ENCODE assay signal across 18 cellular contexts in genomic region chr19:43078311-43078710, GRCh38. TPM values are rescaled to one million over a fixed set of nuclear protein-coding genes. Genes with fewer than 3 reads are reported as not detected.
DNase-seq lines count a peak whose midpoint lies in the region; ATAC-seq, FAIRE-seq and TF ChIP-seq lines count a peak whose summit lies in the region.
"Had no signal": no experiment of that assay in that cellular context is flagged by ENCODE, and none has a peak within 500 bp of the region (broad histone marks: within the 10 kb centered on the region; RNA-seq: fewer than 3 reads in every experiment).

No MANE protein-coding gene starts in this region.

- H3K79me1 ChIP-seq in trophoblast cell (ENCODE audit: low read length), result no peaks in the 10 kb centered on the region

- H3K27me3 ChIP-seq in trophoblast cell (ENCODE audit: insufficient read depth, low read length) (no peaks in the 10 kb centered on the region), esophagus muscularis mucosa (no peaks in the 10 kb centered on the region)
- H3K27me3 ChIP-seq: heart left ventricle, suprapubic skin had no signal

- H3K23ac ChIP-seq in trophoblast cell (ENCODE audit: low read length), result no peak overlapping the region

- H3K18ac ChIP-seq in trophoblast cell (ENCODE audit: low read length), result no peak overlapping the region

- no peak overlapping the region for H3K9ac ChIP-seq in trophoblast cell (ENCODE audit: low read length)

- H3K14ac ChIP-seq in trophoblast cell (ENCODE audit: low read length), result no peak overlapping the region

- H3K4ac ChIP-seq in trophoblast cell (ENCODE audit: low read depth, low read length), result no peak overlapping the region

- H3K27ac ChIP-seq in trophoblast cell (ENCODE audit: low read depth, low read length) (no peak overlapping the region), esophagus muscularis mucosa (replicated peaks in 1 of 4) (no peak overlapping the region)
- H3K27ac ChIP-seq: heart left ventricle, suprapubic skin, WERI-Rb-1 had no signal

- peak; percentile 100 for FAIRE-seq in G401.6 (lab: Jason Lieb, UNC)
- no peak for FAIRE-seq in GM19239 (lab: Jason Lieb, UNC)

- no peak for TF ChIP-seq POLR2A in esophagus muscularis mucosa (IDR thresholded peaks at IDR 0.05; ENCODE audit: low read depth)

- H2BK120ac ChIP-seq in trophoblast cell (ENCODE audit: insufficient read depth, low read length, poor library complexity), result no peak overlapping the region

- intact Hi-C loops in esophagus muscularis mucosa (cut with DNase I), result no loop called here

- no peak for TF ChIP-seq EP300 in esophagus muscularis mucosa (IDR thresholded peaks at IDR 0.05)

- no peak overlapping the region for H2AFZ ChIP-seq in trophoblast cell (ENCODE audit: insufficient read depth, low read length, poor library complexity)

- H3K4me1 ChIP-seq in trophoblast cell (ENCODE audit: control insufficient read depth in 1 of 2, insufficient read depth in 2 of 2, low read length in 2 of 2) (no peaks in the 10 kb centered on the region), esophagus muscularis mucosa (peaks cover 0 to 9% (median 0%) of the 10 kb centered on the region in 4 donors)
- H3K4me1 ChIP-seq: heart left ventricle, suprapubic skin had no signal

- H4K91ac ChIP-seq in trophoblast cell (ENCODE audit: low read depth, low read length), result no peak overlapping the region

- DNase-seq in RKO (ENCODE audit: low spot score), result peak; percentile 8
- DNase-seq in epithelial cell of esophagus (ENCODE audit: low read depth), result peak; percentile 92
- DNase-seq in trophoblast cell, result peak; percentile 87 to 90
- no peak for DNase-seq in GM19239 (ENCODE audit: insufficient read length, low spot score)
- DNase-seq in germinal center (ENCODE audit: low spot score), result no peak
- no peak for DNase-seq in esophagus muscularis mucosa (ENCODE audit: extremely low spot score)
- DNase-seq: DND-41, heart left ventricle, NCI-H1092 treated with DMSO at 0.1 percent for 48 hours, WERI-Rb-1 had no signal

- no peaks in the 10 kb centered on the region for H3K79me2 ChIP-seq in trophoblast cell (ENCODE audit: control insufficient read depth, insufficient read depth, low read length, poor library complexity)

- H2BK12ac ChIP-seq in trophoblast cell (ENCODE audit: low read length), result no peak overlapping the region

- H3K4me3 ChIP-seq in epithelial cell of esophagus (ENCODE audit: low read length) (no peak overlapping the region), trophoblast cell (ENCODE audit: low read depth, low read length) (no peak overlapping the region), esophagus muscularis mucosa (no peak overlapping the region)
- H3K4me3 ChIP-seq: heart left ventricle, suprapubic skin had no signal

- no peak overlapping the region for H3K4me2 ChIP-seq in trophoblast cell (ENCODE audit: low read length)

- no peak overlapping the region for H4K12ac ChIP-seq in trophoblast cell (ENCODE audit: low read depth, low read length)

- no CpG with 5 or more reads among the region's 4 CpGs for WGBS in trophoblast cell (ENCODE audit: extremely low coverage, insufficient coverage, insufficient read length)
- 89% methylated on average over 4 of the region's 4 CpGs for WGBS in esophagus muscularis mucosa

- H3K36me3 ChIP-seq in trophoblast cell (ENCODE audit: control insufficient read depth in 1 of 2, insufficient read depth in 2 of 2, low read length in 2 of 2) (no peaks in the 10 kb centered on the region), esophagus muscularis mucosa (no peaks in the 10 kb centered on the region)
- H3K36me3 ChIP-seq: heart left ventricle, suprapubic skin, WERI-Rb-1 had no signal

- H2AK5ac ChIP-seq in trophoblast cell (ENCODE audit: low read length), result no peak overlapping the region

- TF ChIP-seq CTCF in epithelial cell of esophagus (IDR thresholded peaks at IDR 0.05; ENCODE audit: insufficient read depth, low read depth, low read length, missing control alignments) (no peak), esophagus muscularis mucosa (IDR thresholded peaks at IDR 0.05) (no peak)

- H4K8ac ChIP-seq in trophoblast cell (ENCODE audit: low read depth, low read length), result no peak overlapping the region

- no peak for ATAC-seq in HG02623 (IDR thresholded peaks at IDR 0.05; ENCODE audit: unreplicated experiment)
- ATAC-seq: heart left ventricle, left lobe of liver had no signal

- H3K9me3 ChIP-seq in trophoblast cell (ENCODE audit: insufficient read depth, low read depth, low read length) (peaks cover 26% of the 10 kb centered on the region), esophagus muscularis mucosa (no peaks in the 10 kb centered on the region)
- H3K9me3 ChIP-seq: heart left ventricle, suprapubic skin had no signal

- H2BK5ac ChIP-seq in trophoblast cell (ENCODE audit: low read depth, low read length, poor library complexity), result no peak overlapping the region

RNA-seq across cellular contexts. Expression of gene PSG2, which starts 4.2 kb away (rescaled TPM):
- polyA plus RNA-seq in trophoblast cell (2013), result not detected in 2 replicates
- not detected for total RNA-seq in esophagus muscularis mucosa
- total RNA-seq: activated CD8-positive, alpha-beta memory T cell treated with anti-CD3 and anti-CD28 coated beads for 36 hours; heart left ventricle; left lobe of liver; progenitor cell of endocrine pancreas had no signal
- polyA plus RNA-seq: CD14-positive monocyte, heart left ventricle, IgD-negative memory B cell had no signal

RNA-seq across cellular contexts. Expression of gene PSG11, which starts 52.0 kb away (rescaled TPM):
- not detected in 2 replicates for polyA plus RNA-seq in trophoblast cell (2013)
- total RNA-seq in esophagus muscularis mucosa, result not detected
- total RNA-seq: activated CD8-positive, alpha-beta memory T cell treated with anti-CD3 and anti-CD28 coated beads for 36 hours; heart left ventricle; left lobe of liver; progenitor cell of endocrine pancreas; suprapubic skin had no signal
- polyA plus RNA-seq: CD14-positive monocyte, heart left ventricle, IgD-negative memory B cell had no signal

Comparison
In these comparisons a context has a peak if more than half of its experiments do, and no peak if none do; other contexts are left out.
1. DNase-seq: peak in RKO (single experiment), epithelial cell of esophagus (single experiment) and trophoblast cell (2 of 2); none in GM19239 (single experiment), germinal center (single experiment) and esophagus muscularis mucosa (single experiment).